1 cellular context compared by ENCODE assay signal in genomic region chr20:58513580-58514285, GRCh38.
A peak's percentile ranks its signal among the peaks of the same experiment; 100 is the strongest.
TF ChIP-seq lines count a peak whose summit lies in the region.

No MANE protein-coding gene starts in this region.

TF ChIP-seq in H1, 55 proteins besides CTCF, POLR2A, EP300 and RAD21 (continued from another document):
- 0 out of 2 replicates have a peak, but pooled peaks have one; percentile 27 for TF ChIP-seq MAX (IDR thresholded peaks at IDR 0.05)
- no peak for TF ChIP-seq CBX8 (IDR thresholded peaks at IDR 0.05; ENCODE audit: borderline replicate concordance, low read depth, low read length)
- peak; percentile 77 for TF ChIP-seq KDM1A (IDR thresholded peaks at IDR 0.05; ENCODE audit: borderline replicate concordance, low read length)
- no peak for TF ChIP-seq ZNF274 (IDR thresholded peaks at IDR 0.05; ENCODE audit: borderline replicate concordance, extremely low read depth, low read length)
- no peak for TF ChIP-seq SIRT6 (IDR thresholded peaks at IDR 0.05; ENCODE audit: low read length)
